19 cellular contexts compared by ENCODE assay signal in genomic region chr3:45991341-45991740, GRCh38. TPM values are rescaled to one million over a fixed set of nuclear protein-coding genes. Genes with fewer than 3 reads are reported as not detected.
DNase-seq lines count a peak whose midpoint lies in the region; ATAC-seq and TF ChIP-seq lines count a peak whose summit lies in the region.
"Had no signal": no experiment of that assay in that cellular context is flagged by ENCODE, and none has a peak within 500 bp of the region (broad histone marks: within the 10 kb centered on the region; RNA-seq: fewer than 3 reads in every experiment).

No MANE protein-coding gene starts in this region.

- H3K36me3 ChIP-seq in left lung: no peaks in the 10 kb centered on the region
- no peaks in the 10 kb centered on the region for H3K36me3 ChIP-seq in thyroid gland

- DNase-seq in activated CD4-positive, alpha-beta T cell treated with anti-CD3 and anti-CD28 coated beads, Interleukin-2, amount 10 ng/mL, durations not matched to agents 24 days and 14 days: no peak
- no peak for DNase-seq in activated CD4-positive, alpha-beta T cell treated with anti-CD3 and anti-CD28 coated beads for 1 hour
- DNase-seq in left lung (peak in 1 of 2 donors; percentile 47), thyroid gland (no peak), NCI-H1092 (lab: John Stamatoyannopoulos, UW) (no peak), NCI-H1048 (lab: John Stamatoyannopoulos, UW) (no peak), NCI-H128 (lab: John Stamatoyannopoulos, UW; ENCODE audit: unreplicated experiment) (no peak)
- DNase-seq: activated CD4-positive, alpha-beta T cell treated with anti-CD3 and anti-CD28 coated beads, Interleukin-2, amount 50 U/mL, for 48 hours; activated gamma-delta T cell treated with Interleukin-2 at 50 U/mL for 16 hours; effector CD8-positive, alpha-beta T cell; GF-D8; midbrain had no signal

- H3K27me3 ChIP-seq in left lung (no peaks in the 10 kb centered on the region), thyroid gland (no peaks in the 10 kb centered on the region)

- no peak overlapping the region for H3K4me3 Mint-ChIP-seq in activated CD4-positive, alpha-beta T cell treated with anti-CD3 and anti-CD28 coated beads, Interleukin-2, amount 10 ng/mL, durations not matched to agents 24 days and 14 days
- H3K4me3 Mint-ChIP-seq in activated T-helper 17 cell treated with anti-CD3 and anti-CD28 coated beads, Interleukin-2, amount 50 U/mL, for 72 hours: peak overlapping the region; percentile 84

- no peak for TF ChIP-seq CTCF in left lung (IDR thresholded peaks at IDR 0.05)
- TF ChIP-seq CTCF in thyroid gland (IDR thresholded peaks at IDR 0.05): no peak

- H3K4me1 Mint-ChIP-seq in activated CD4-positive, alpha-beta T cell treated with anti-CD3 and anti-CD28 coated beads, Interleukin-2, amount 10 ng/mL, durations not matched to agents 24 days and 14 days: peaks cover 71% of the 10 kb centered on the region
- peaks cover 44% of the 10 kb centered on the region for H3K4me1 Mint-ChIP-seq in activated T-helper 17 cell treated with anti-CD3 and anti-CD28 coated beads, Interleukin-2, amount 50 U/mL, for 72 hours

- peaks cover 43% of the 10 kb centered on the region for H3K36me3 Mint-ChIP-seq in activated CD4-positive, alpha-beta T cell treated with anti-CD3 and anti-CD28 coated beads, Interleukin-2, amount 10 ng/mL, durations not matched to agents 24 days and 14 days (ENCODE audit: low read depth)
- no peaks in the 10 kb centered on the region for H3K36me3 Mint-ChIP-seq in activated T-helper 17 cell treated with anti-CD3 and anti-CD28 coated beads, Interleukin-2, amount 50 U/mL, for 72 hours (ENCODE audit: low read depth)

- no peak for ATAC-seq in activated T-helper 17 cell treated with anti-CD3 and anti-CD28 coated beads, Interleukin-2, amount 50 U/mL, for 72 hours (replicated peaks)
- no peak for ATAC-seq in left lung

- H3K9me3 Mint-ChIP-seq in activated CD4-positive, alpha-beta T cell treated with anti-CD3 and anti-CD28 coated beads, Interleukin-2, amount 10 ng/mL, durations not matched to agents 24 days and 14 days: peaks cover 6% of the 10 kb centered on the region
- H3K9me3 Mint-ChIP-seq in activated T-helper 17 cell treated with anti-CD3 and anti-CD28 coated beads, Interleukin-2, amount 50 U/mL, for 72 hours: no peaks in the 10 kb centered on the region

- H3K4me3 ChIP-seq in left lung: no peak overlapping the region
- no peak overlapping the region for H3K4me3 ChIP-seq in thyroid gland (replicated peaks in 1 of 3)

- intact Hi-C loops in activated CD4-positive, alpha-beta T cell treated with anti-CD3 and anti-CD28 coated beads, Interleukin-2, amount 10 ng/mL, durations not matched to agents 24 days and 14 days (cut with micrococcal nuclease): no loop called here
- intact Hi-C loops in left lung (cut with DNase I): no loop called here
- intact Hi-C loops in thyroid gland (cut with DNase I): loop anchor here (5.0 kb wide), 1 partner anchor 39 kb away; no protein-coding TSS in a partner anchor

- WGBS in thyroid gland, 2 donors: 84 to 88% methylated on average over 5 to 6 of the region's 6 CpGs

- TF ChIP-seq POLR2A in thyroid gland (IDR thresholded peaks at IDR 0.05): no peak

- no peaks in the 10 kb centered on the region for H3K27me3 Mint-ChIP-seq in activated CD4-positive, alpha-beta T cell treated with anti-CD3 and anti-CD28 coated beads, Interleukin-2, amount 10 ng/mL, durations not matched to agents 24 days and 14 days
- no peaks in the 10 kb centered on the region for H3K27me3 Mint-ChIP-seq in activated T-helper 17 cell treated with anti-CD3 and anti-CD28 coated beads, Interleukin-2, amount 50 U/mL, for 72 hours

- H3K9me3 ChIP-seq in left lung: no peaks in the 10 kb centered on the region
- no peaks in the 10 kb centered on the region for H3K9me3 ChIP-seq in thyroid gland

- H3K27ac Mint-ChIP-seq in activated CD4-positive, alpha-beta T cell treated with anti-CD3 and anti-CD28 coated beads, Interleukin-2, amount 10 ng/mL, durations not matched to agents 24 days and 14 days: peak overlapping the region; percentile 63
- peak overlapping the region; percentile 86 for H3K27ac Mint-ChIP-seq in activated T-helper 17 cell treated with anti-CD3 and anti-CD28 coated beads, Interleukin-2, amount 50 U/mL, for 72 hours

- H3K4me1 ChIP-seq in left lung (peaks cover 51 to 88% of the 10 kb centered on the region in 2 donors), thyroid gland (peaks cover 63 to 84% of the 10 kb centered on the region in 2 donors)

- peak overlapping the region; percentile 23 to 41 for H3K27ac ChIP-seq in left lung
- H3K27ac ChIP-seq in thyroid gland: peak overlapping the region; percentile 32 to 94 (median 54)
- H3K27ac ChIP-seq: RWPE1 had no signal

RNA-seq across cellular contexts. Expression of gene FYCO1, which starts 4.3 kb away (rescaled TPM):
- total RNA-seq in activated CD4-positive, alpha-beta T cell treated with anti-CD3 and anti-CD28 coated beads, Interleukin-2, amount 10 ng/mL, durations not matched to agents 24 days and 14 days: 16.5 and 16.8 TPM in 2 replicates
- 10 to 100 TPM; 15.5 to 26.2 TPM for total RNA-seq in activated T-helper 17 cell treated with anti-CD3 and anti-CD28 coated beads, Interleukin-2, amount 50 U/mL, for 72 hours
- total RNA-seq in left lung (10 to 100 TPM; 33.6 to 42.7 TPM), thyroid gland (10 to 100 TPM; 38.2 to 66.6 (median 50.5) TPM)

RNA-seq across cellular contexts. Expression of gene XCR1, which starts 35.9 kb away (rescaled TPM):
- total RNA-seq in activated CD4-positive, alpha-beta T cell treated with anti-CD3 and anti-CD28 coated beads, Interleukin-2, amount 10 ng/mL, durations not matched to agents 24 days and 14 days: 0.05 TPM in 1 of 2 replicates, not detected in the other
- under 1 TPM; 0.04 to 0.05 TPM for total RNA-seq in activated T-helper 17 cell treated with anti-CD3 and anti-CD28 coated beads, Interleukin-2, amount 50 U/mL, for 72 hours
- 1 to 10 TPM in 1 of 2 donors, under 1 TPM in 1; 0.44 to 2.0 TPM for total RNA-seq in left lung
- total RNA-seq in thyroid gland: not detected
- total RNA-seq: fibroblast of villous mesenchyme; HT1080; osteocyte; T-helper 2 cell treated with Interferon-gamma antibody and Interleukin-4, amounts not matched to agents 100 ng/mL and 5 ng/mL, for 36 hours had no signal

RNA-seq across cellular contexts. Expression of gene CXCR6, which starts 48.1 kb away (rescaled TPM):
- total RNA-seq in activated CD4-positive, alpha-beta T cell treated with anti-CD3 and anti-CD28 coated beads, Interleukin-2, amount 10 ng/mL, durations not matched to agents 24 days and 14 days: 15.2 TPM in 2 replicates
- 10 to 100 TPM; 13.7 to 25.4 TPM for total RNA-seq in activated T-helper 17 cell treated with anti-CD3 and anti-CD28 coated beads, Interleukin-2, amount 50 U/mL, for 72 hours
- total RNA-seq in left lung (1 to 10 TPM in 1 of 2 donors, under 1 TPM in 1; 0.96 to 4.1 TPM), thyroid gland (1 to 10 TPM; 2.1 to 4.4 (median 3.4) TPM)
- total RNA-seq: bronchial epithelial cell, HT1080, osteocyte had no signal
